Comparison of ENCODE assay signal across 9 cellular contexts in the genomic region with DNA sequence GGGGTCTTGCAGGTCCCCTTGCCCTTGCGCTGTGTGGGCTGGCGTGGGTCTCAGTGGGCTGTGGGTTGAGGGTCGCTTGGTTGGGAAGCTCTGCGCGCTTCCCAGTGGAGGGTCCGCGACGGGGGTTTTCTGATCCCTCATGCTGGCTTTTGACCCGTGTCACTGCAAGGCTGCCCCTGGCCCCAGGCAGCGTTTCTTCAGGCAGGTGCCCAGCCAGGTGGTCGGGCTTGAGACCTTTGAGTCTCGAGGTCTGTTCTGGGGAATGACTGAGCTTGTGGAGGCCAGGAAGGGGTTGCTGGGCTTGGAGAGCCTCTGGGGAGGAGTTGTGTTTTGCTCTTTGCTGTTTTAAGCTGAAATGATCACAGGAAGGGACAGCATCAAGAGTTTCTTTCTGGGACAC. TPM values are rescaled to one million over a fixed set of nuclear protein-coding genes. Genes with fewer than 3 reads are reported as not detected.
DNase-seq lines count a peak whose midpoint lies in the region; ATAC-seq, FAIRE-seq and TF ChIP-seq lines count a peak whose summit lies in the region.
"Had no signal": no experiment of that assay in that cellular context is flagged by ENCODE, and none has a peak within 500 bp of the region (broad histone marks: within the 10 kb centered on the region; RNA-seq: fewer than 3 reads in every experiment).

No MANE protein-coding gene starts in this region.

- TF ChIP-seq POLR2A in H1 (IDR thresholded peaks at IDR 0.05; ENCODE audit: control extremely low read depth in 1 of 2, low read depth in 2 of 2, low read length in 2 of 2) = no peak

- H2AK5ac ChIP-seq in H1 (ENCODE audit: low read depth, low read length) = no peak overlapping the region

- H3K27me3 ChIP-seq in A673 (replicated peaks; ENCODE audit: insufficient read depth, low read depth, low read length, poor library complexity) (no peaks in the 10 kb centered on the region), PC-9 (ENCODE audit: insufficient read depth, low read depth) (no peaks in the 10 kb centered on the region), H1 (replicated peaks in 1 of 4; ENCODE audit: control insufficient read depth in 3 of 4, extremely low read depth in 1 of 4, insufficient read depth in 3 of 4, low read length in 3 of 4) (no peaks in the 10 kb centered on the region)

- no peaks in the 10 kb centered on the region for H3K27me3 Mint-ChIP-seq in natural killer cell (ENCODE audit: low read depth in 2 of 2)

- intact Hi-C loops in A673 (cut with micrococcal nuclease; ENCODE audit: unreplicated experiment) = loop anchor here (5.0 kb wide), 1 partner anchor 69 kb away; no protein-coding TSS in a partner anchor
- intact Hi-C loops in PC-9 (cut with micrococcal nuclease; ENCODE audit: unreplicated experiment) = loop anchor here (5.0 kb wide), 1 partner anchor 36 kb away; no protein-coding TSS in a partner anchor
- intact Hi-C loops in natural killer cell (cut with micrococcal nuclease) = loop anchor here (5.0 kb wide), 1 partner anchor 36 kb away; no protein-coding TSS in a partner anchor

- no peak overlapping the region for H2BK20ac ChIP-seq in H1 (ENCODE audit: low read length)

- H3K9me3 ChIP-seq in A673 (ENCODE audit: low read depth, low read length, poor library complexity, severe bottlenecking) (no peaks in the 10 kb centered on the region), PC-9 (ENCODE audit: insufficient read depth, low read depth) (no peaks in the 10 kb centered on the region), H1 (ENCODE audit: insufficient read depth in 2 of 2, low read depth in 1 of 2, low read length in 1 of 2) (no peaks in the 10 kb centered on the region)

- no peak overlapping the region for H3K14ac ChIP-seq in H1 (ENCODE audit: insufficient read length)

- no peaks in the 10 kb centered on the region for H3K9me2 ChIP-seq in PC-9 (ENCODE audit: insufficient read depth)

- H3K79me1 ChIP-seq in H1 (ENCODE audit: low read depth, low read length) = peaks cover 22% of the 10 kb centered on the region

- no peak overlapping the region for H4K91ac ChIP-seq in H1 (replicated peaks; ENCODE audit: insufficient read length, low read length)

- H3K9ac ChIP-seq in H1 (replicated peaks in 1 of 4; ENCODE audit: extremely low read depth in 1 of 4, low read depth in 3 of 4, low read length in 3 of 4) = no peak overlapping the region

- no peak overlapping the region for H4K5ac ChIP-seq in H1 (ENCODE audit: insufficient read length, low read depth, low read length)

- no peak for FAIRE-seq in H1 (lab: Jason Lieb, UNC)

- H3K4me1 Mint-ChIP-seq in natural killer cell = peaks cover 55 to 73% of the 10 kb centered on the region in 2 donors

- CTCF ChIA-PET in A673 (lab: Charles Lee) (no interaction called here), PC-9 (lab: Charles Lee) (interaction anchor here (0.8 kb wide), 1 partner anchor 57 kb away, joined by 4 read pairs; no protein-coding TSS in a partner anchor), H1 (lab: Charles Lee; ENCODE audit: partially characterized antibody) (interaction anchor here (0.6 to 3.2 kb wide), 20 partner anchors 10 to 149 kb away, joined by 3 to 17 read pairs (median 4); a partner anchor contains a TSS)

- peaks cover 29% of the 10 kb centered on the region for H3F3A ChIP-seq in PC-9 (ENCODE audit: insufficient read depth, low read depth)

- H3K18ac ChIP-seq in H1 (ENCODE audit: extremely low read depth, low read length) = no peak overlapping the region

- peak overlapping the region; percentile 88 to 97 for H3K27ac Mint-ChIP-seq in natural killer cell

- H3K79me2 ChIP-seq in PC-9 (ENCODE audit: low read depth) (peaks cover 98% of the 10 kb centered on the region), H1 (ENCODE audit: control insufficient read depth in 1 of 2, insufficient read depth in 2 of 2, low read length in 2 of 2) (peaks cover 75 to 99% of the 10 kb centered on the region in 2 experiments)

- no peak overlapping the region for H3K56ac ChIP-seq in H1 (replicated peaks; ENCODE audit: insufficient read length, low read depth, low read length)

- H2BK15ac ChIP-seq in H1 (ENCODE audit: low read length) = no peak overlapping the region

- H3K4me3 ChIP-seq in A673 (ENCODE audit: low read depth, low read length, poor library complexity, severe bottlenecking) (peak overlapping the region; percentile 71), PC-9 (peak overlapping the region; percentile 47; the same call in 1 of the 2 replicates), H1 (ENCODE audit: extremely low read depth in 1 of 4, insufficient read depth in 2 of 4, low read depth in 3 of 4, low read length in 4 of 4) (no peak overlapping the region)

- WGBS in H1 (ENCODE audit: extremely low coverage in 1 of 2, insufficient coverage in 1 of 2, insufficient read length in 1 of 2, insufficient replicate concordance in 2 of 2, low coverage in 1 of 2, low lambda C conversion rate in 2 of 2, missing lambda C conversion rate in 1 of 2), 2 experiments = 81% methylated on average over 12 of the region's 12 CpGs; no CpG with 5 or more reads in 1 of the 2 experiments

- peak overlapping the region; percentile 80 for H3K27ac ChIP-seq in A673 (ENCODE audit: low read depth, low read length, poor library complexity, severe bottlenecking)
- peak overlapping the region; percentile 68; the same call in 1 of the 2 replicates for H3K27ac ChIP-seq in PC-9
- H3K27ac ChIP-seq in H1 (ENCODE audit: low read depth, low read length) = no peak overlapping the region

- H4K8ac ChIP-seq in H1 (ENCODE audit: extremely low read depth, insufficient read depth, low read length) = peak overlapping the region; percentile 32; the same call in 1 of the 2 replicates

- no peaks in the 10 kb centered on the region for H3K36me3 ChIP-seq in A673 (ENCODE audit: insufficient read depth, low read length, poor library complexity, severe bottlenecking)
- H3K36me3 ChIP-seq in PC-9 (ENCODE audit: low read depth) = no peaks in the 10 kb centered on the region
- H3K36me3 ChIP-seq in H1 (ENCODE audit: control insufficient read depth in 2 of 4, insufficient read depth in 4 of 4, low read length in 3 of 4) = no peaks in the 10 kb centered on the region

- H2BK120ac ChIP-seq in H1 (replicated peaks; ENCODE audit: low read depth, low read length) = no peak overlapping the region

- ATAC-seq in natural killer cell (no peak), HG02610 (IDR thresholded peaks at IDR 0.05; ENCODE audit: unreplicated experiment) (no peak), HG02981 (IDR thresholded peaks at IDR 0.05; ENCODE audit: unreplicated experiment) (no peak)

- DNase-seq in A673 (ENCODE audit: low spot score) (no peak), PC-9 (no peak), H1 (ENCODE audit: low read depth in 1 of 2, low spot score in 2 of 2) (no peak), natural killer cell (no peak), HPDE6-E6E7 (ENCODE audit: extremely low spot score) (no peak), COLO668 (lab: John Stamatoyannopoulos, UW; ENCODE audit: unreplicated experiment) (no peak)
- DNase-seq: KG1 had no signal

- peak overlapping the region; percentile 93 for H3K4me3 Mint-ChIP-seq in natural killer cell

- H3K4ac ChIP-seq in H1 (replicated peaks; ENCODE audit: insufficient read length, low read depth, low read length) = no peak overlapping the region

- H3K23me2 ChIP-seq in H1 (ENCODE audit: low read depth, low read length) = peaks cover 19% of the 10 kb centered on the region

- H3K4me1 ChIP-seq in A673 (ENCODE audit: insufficient read depth, low read length, poor library complexity, severe bottlenecking) (peaks cover 51% of the 10 kb centered on the region), PC-9 (replicated peaks; ENCODE audit: insufficient read depth) (peaks cover 52% of the 10 kb centered on the region), H1 (replicated peaks in 1 of 4; ENCODE audit: control insufficient read depth in 3 of 4, insufficient read depth in 4 of 4, low read length in 3 of 4) (peaks cover 0 to 46% (median 30%) of the 10 kb centered on the region in 4 experiments; a peak in 6 of 7 replicates)

- no peak for TF ChIP-seq EP300 in H1 (IDR thresholded peaks at IDR 0.05; ENCODE audit: borderline replicate concordance in 1 of 2, low read depth in 2 of 2, low read length in 2 of 2)

- TF ChIP-seq CTCF in A673 (conservative IDR thresholded peaks at IDR 0.05; ENCODE audit: low read depth, low read length) (no peak), PC-9 (conservative IDR thresholded peaks at IDR 0.05) (no peak), H1 (IDR thresholded peaks at IDR 0.05; ENCODE audit: control extremely low read depth in 1 of 3, insufficient read depth in 1 of 3, low read depth in 1 of 3, low read length in 3 of 3) (no peak), natural killer cell (IDR thresholded peaks at IDR 0.05) (no peak)

- H4K20me1 ChIP-seq in PC-9 (ENCODE audit: insufficient read depth) (peaks cover 91% of the 10 kb centered on the region), H1 (replicated peaks in 1 of 2; ENCODE audit: control insufficient read depth in 1 of 2, insufficient read depth in 2 of 2, low read length in 2 of 2) (peaks cover 70 to 79% of the 10 kb centered on the region in 2 experiments)

- H2BK12ac ChIP-seq in H1 (ENCODE audit: low read depth, low read length) = no peak overlapping the region

- no peak overlapping the region for H3K23ac ChIP-seq in H1 (ENCODE audit: insufficient read length)

- H3K36me3 Mint-ChIP-seq in natural killer cell = no peaks in the 10 kb centered on the region

- no peak overlapping the region for H2BK5ac ChIP-seq in H1 (ENCODE audit: low read depth, low read length)

- no peak overlapping the region for H2AFZ ChIP-seq in PC-9
- no peak overlapping the region for H2AFZ ChIP-seq in H1 (ENCODE audit: low read length)

- no peak for TF ChIP-seq RAD21 in H1 (IDR thresholded peaks at IDR 0.05 in 1 of 2, conservative IDR thresholded peaks at IDR 0.05 in 1 of 2; ENCODE audit: low read depth in 2 of 2, low read length in 2 of 2)

- no peaks in the 10 kb centered on the region for H3K9me3 Mint-ChIP-seq in natural killer cell

- H3K4me2 ChIP-seq in PC-9 (peak overlapping the region; percentile 99), H1 (ENCODE audit: insufficient read depth in 1 of 2, low read depth in 2 of 2, low read length in 2 of 2) (no peak overlapping the region; a peak in 1 of 4 replicates)

- POLR2A ChIA-PET in A673 (lab: Charles Lee; ENCODE audit: low non-redundant PET) (interaction anchor here (0.6 kb wide), 1 partner anchor 467 kb away, joined by 7 read pairs; no protein-coding TSS in a partner anchor), PC-9 (lab: Charles Lee; ENCODE audit: unreplicated experiment) (interaction anchor here (1.6 kb wide), 1 partner anchor 34 kb away, joined by 10 read pairs; no protein-coding TSS in a partner anchor), H1 (lab: Charles Lee; ENCODE audit: partially characterized antibody) (interaction anchor here (0.6 to 4.3 kb wide), 12 partner anchors 9 to 148 kb away, joined by 3 to 19 read pairs (median 3); a partner anchor contains a TSS)

- BruUV-seq in A673 (replicated peaks; lab: Mats Ljungman, UMichigan) = no TSS peak
- no TSS peak for BruUV-seq in PC-9 (replicated peaks; lab: Mats Ljungman, UMichigan)

RNA-seq across cellular contexts. Expression of a gene that starts 5.3 kb away (rescaled TPM):
- total RNA-seq in A673 (2021) (84.9 and 88.1 TPM in 2 replicates), PC-9 (2021) (36.2 and 39.1 TPM in 2 replicates), natural killer cell (100 to 1,000 TPM in 2 of 3 donors, 10 to 100 TPM in 1; 96.9 to 145 (median 140) TPM)
- 80.2 and 87.6 TPM in 2 replicates for total RNA-seq in H1 (2021; fragmentation: NEBNext Ultra II Directional; extraction: Animal tissue kit (Norgen Biotek cat#: 25700))
- polyA plus RNA-seq in H1 (2011; rRNA removed) = 8.3 and 14.5 TPM in 2 replicates
- 8.6 TPM for polyA plus RNA-seq in H1 (2011; cell fraction: cytosol; rRNA removed)
- polyA plus RNA-seq in H1 (2011; cell fraction: nucleus; rRNA removed) = 19.2 TPM
- 24.8 to 35.9 TPM (median 32.3 TPM) in 4 replicates for polyA plus RNA-seq in H1 (2012, experiment 1 of 2)
- polyA plus RNA-seq in H1 (2012, experiment 2 of 2) = 36.5 TPM
- polyA plus RNA-seq in H1 (2013, experiment 1 of 2) = 40.2 TPM
- polyA plus RNA-seq in H1 (2013, experiment 2 of 2) = 39.7 TPM
- polyA minus RNA-seq in H1 (2011; rRNA and poly(A)+ RNA removed) = 6.3 and 7.3 TPM in 2 replicates
- polyA minus RNA-seq in H1 (2011; cell fraction: cytosol; rRNA and poly(A)+ RNA removed) = 30.0 TPM
- polyA minus RNA-seq in H1 (2011; cell fraction: nucleus; rRNA and poly(A)+ RNA removed) = 27.1 TPM

RNA-seq across cellular contexts. Expression of a gene that starts 38.9 kb away (rescaled TPM):
- total RNA-seq in A673 (2021) = 114 and 119 TPM in 2 replicates
- total RNA-seq in PC-9 (2021) = 72.1 and 97.1 TPM in 2 replicates
- 99.8 and 103 TPM in 2 replicates for total RNA-seq in H1 (2021; fragmentation: NEBNext Ultra II Directional; extraction: Animal tissue kit (Norgen Biotek cat#: 25700))
- polyA plus RNA-seq in H1 (2011; rRNA removed) = 58.4 and 106 TPM in 2 replicates
- polyA plus RNA-seq in H1 (2011; cell fraction: cytosol; rRNA removed) = 49.4 TPM
- 69.8 TPM for polyA plus RNA-seq in H1 (2011; cell fraction: nucleus; rRNA removed)
- 51.1 to 69.6 TPM (median 60.7 TPM) in 4 replicates for polyA plus RNA-seq in H1 (2012, experiment 1 of 2)
- 65.5 TPM for polyA plus RNA-seq in H1 (2012, experiment 2 of 2)
- 95.7 TPM for polyA plus RNA-seq in H1 (2013, experiment 1 of 2)
- polyA plus RNA-seq in H1 (2013, experiment 2 of 2) = 90.2 TPM
- 5.5 and 6.4 TPM in 2 replicates for polyA minus RNA-seq in H1 (2011; rRNA and poly(A)+ RNA removed)
- polyA minus RNA-seq in H1 (2011; cell fraction: cytosol; rRNA and poly(A)+ RNA removed) = 32.8 TPM
- 18.1 TPM for polyA minus RNA-seq in H1 (2011; cell fraction: nucleus; rRNA and poly(A)+ RNA removed)
- 10 to 100 TPM; 40.3 to 53.0 (median 43.3) TPM for total RNA-seq in natural killer cell

Comparison
In these comparisons a context has a peak if more than half of its experiments do, and no peak if none do; other contexts are left out.
1. H3K4me3 ChIP-seq: peak in A673 (single experiment) and PC-9 (single experiment); none in H1 (0 of 4).